ENCODE assay signal across 21 cellular contexts in genomic region chr7:134910968-134911367, GRCh38.
DNase-seq lines count a peak whose midpoint lies in the region; ATAC-seq and TF ChIP-seq lines count a peak whose summit lies in the region.
"Had no signal": no experiment of that assay in that cellular context is flagged by ENCODE, and none has a peak within 500 bp of the region (broad histone marks: within the 10 kb centered on the region; RNA-seq: fewer than 3 reads in every experiment).

No MANE protein-coding gene starts in this region.

- no peaks in the 10 kb centered on the region for H3K9me3 Mint-ChIP-seq in chondrocyte (ENCODE audit: low read depth)

- no peak for TF ChIP-seq EP300 in sigmoid colon (IDR thresholded peaks at IDR 0.05)

- H3K36me3 Mint-ChIP-seq in chondrocyte (ENCODE audit: low read depth), result peaks cover 40% of the 10 kb centered on the region

- no peaks in the 10 kb centered on the region for H3K9me3 ChIP-seq in sigmoid colon
- H3K9me3 ChIP-seq: Peyer's patch, SK-N-SH, spleen had no signal

- H3K4me3 ChIP-seq in sigmoid colon, result no peak overlapping the region
- H3K4me3 ChIP-seq: lung, Peyer's patch, spleen had no signal

- TF ChIP-seq CTCF in chondrocyte (IDR thresholded peaks at IDR 0.05), result no peak
- TF ChIP-seq CTCF in sigmoid colon (IDR thresholded peaks at IDR 0.05), result no peak

- peaks cover 0 to 27% (median 3%) of the 10 kb centered on the region in 4 donors for H3K36me3 ChIP-seq in sigmoid colon
- H3K36me3 ChIP-seq: Peyer's patch, spleen had no signal

- WGBS in sigmoid colon, 2 donors, result 82 to 89% methylated on average over 4 of the region's 4 CpGs

- H3K27ac ChIP-seq in sigmoid colon, result peak overlapping the region in 3 of 4 donors; percentile 40 to 88 (median 81)
- H3K27ac ChIP-seq: Peyer's patch had no signal

- no peaks in the 10 kb centered on the region for H3K27me3 ChIP-seq in sigmoid colon
- H3K27me3 ChIP-seq: Peyer's patch, spleen had no signal

- no peak for TF ChIP-seq POLR2A in sigmoid colon (IDR thresholded peaks at IDR 0.05)

- no peak overlapping the region for H3K4me3 Mint-ChIP-seq in chondrocyte (ENCODE audit: unreplicated experiment)

- no peak for DNase-seq in chondrocyte (ENCODE audit: low spot score)
- no peak for DNase-seq in sigmoid colon
- DNase-seq in NCI-H146 (lab: John Stamatoyannopoulos, UW), result no peak
- no peak for DNase-seq in inferior parietal cortex (ENCODE audit: extremely low spot score)
- DNase-seq in stimulated activated CD4-positive, alpha-beta T cell treated with anti-CD3 and anti-CD28 coated beads, Interleukin-2, amount 100 ng/mL, for 48 hours, result no peak
- DNase-seq in kidney tubule cell (ENCODE audit: low spot score), result no peak
- DNase-seq: activated effector memory CD4-positive, alpha-beta T cell treated with Interleukin-2 at 50 U/mL for 16 hours; Calu3; central memory CD4-positive, alpha-beta T cell; effector CD4-positive, alpha-beta T cell; H7; Kasumi-1; NCI-H1694 treated with DMSO at 0.1 percent for 48 hours; NCI-H82; Peyer's patch; SK-N-SH; spleen had no signal

- H3K4me1 Mint-ChIP-seq in chondrocyte (ENCODE audit: low read depth), result peaks cover 81% of the 10 kb centered on the region

- intact Hi-C loops in sigmoid colon (cut with DNase I), result no loop called here

- H3K4me1 ChIP-seq in sigmoid colon, result peaks cover 0 to 84% (median 72%) of the 10 kb centered on the region in 4 donors
- H3K4me1 ChIP-seq: Peyer's patch had no signal

- ATAC-seq in GM18508 (IDR thresholded peaks at IDR 0.05; ENCODE audit: insufficient read depth, unreplicated experiment) (peak; percentile 59), HG03342 (IDR thresholded peaks at IDR 0.05; ENCODE audit: unreplicated experiment) (peak; percentile 43)
- ATAC-seq: esophagus mucosa had no signal

- no peaks in the 10 kb centered on the region for H3K27me3 Mint-ChIP-seq in chondrocyte (ENCODE audit: low read depth)

- peak overlapping the region; percentile 76 for H3K27ac Mint-ChIP-seq in chondrocyte (ENCODE audit: unreplicated experiment)
